ENCODE assay signal across 9 cellular contexts in genomic region chr2:197269173-197269572, GRCh38. TPM values are rescaled to one million over a fixed set of nuclear protein-coding genes. Genes with fewer than 3 reads are reported as not detected.
DNase-seq lines count a peak whose midpoint lies in the region; ATAC-seq and TF ChIP-seq lines count a peak whose summit lies in the region.
"Had no signal": no experiment of that assay in that cellular context is flagged by ENCODE, and none has a peak within 500 bp of the region (broad histone marks: within the 10 kb centered on the region; RNA-seq: fewer than 3 reads in every experiment).

No MANE protein-coding gene starts in this region.

- intact Hi-C loops in activated B cell treated with CpG ODN at 0.5 μM for 24 hours (cut with micrococcal nuclease), result loop anchor here (1.0 kb wide), 1 partner anchor 8 kb away; no protein-coding TSS in a partner anchor

- H3K27ac Mint-ChIP-seq in activated B cell treated with CpG ODN at 0.5 μM for 24 hours (peak overlapping the region; percentile 80), nephron (peak overlapping the region in 2 of 3 experiments; percentile 54 to 63)

- POLR2A ChIA-PET in activated B cell treated with CpG ODN at 0.5 μM for 24 hours (lab: Charles Lee), result interaction anchor here (1.0 to 1.4 kb wide), 2 partner anchors 11 to 24 kb away, joined by 3 read pairs; no protein-coding TSS in a partner anchor

- peaks cover 25% of the 10 kb centered on the region for H3K36me3 Mint-ChIP-seq in activated B cell treated with CpG ODN at 0.5 μM for 24 hours (ENCODE audit: low read depth)
- H3K36me3 Mint-ChIP-seq in nephron (ENCODE audit: low read depth), result no peaks in the 10 kb centered on the region

- H3K4me1 Mint-ChIP-seq in activated B cell treated with CpG ODN at 0.5 μM for 24 hours (peaks cover 95% of the 10 kb centered on the region), nephron (peaks cover 70% of the 10 kb centered on the region)

- DNase-seq in NCI-H2196 (lab: John Stamatoyannopoulos, UW; ENCODE audit: unreplicated experiment) (peak; percentile 61), NCI-H2196 treated with DMSO at 0.1 percent for 48 hours (lab: John Stamatoyannopoulos, UW; ENCODE audit: unreplicated experiment) (no peak), activated B cell treated with CpG ODN at 0.5 μM for 24 hours (no peak), kidney glomerular epithelial cell (lab: John Stamatoyannopoulos, UW) (no peak)
- DNase-seq in NK-92 treated with Interleukin-12 subunit alpha and Interleukin-12 subunit beta, amount 100 ng/mL, for 24 hours (lab: John Stamatoyannopoulos, UW), result no peak
- DNase-seq: NCI-H146 had no signal

- no peaks in the 10 kb centered on the region for H3K27me3 Mint-ChIP-seq in activated B cell treated with CpG ODN at 0.5 μM for 24 hours
- no peaks in the 10 kb centered on the region for H3K27me3 Mint-ChIP-seq in nephron (ENCODE audit: low read depth)

- H3K4me3 Mint-ChIP-seq in activated B cell treated with CpG ODN at 0.5 μM for 24 hours (peak overlapping the region; percentile 39), nephron (no peak overlapping the region)

- peak; percentile 63 for ATAC-seq in GM21786 (IDR thresholded peaks at IDR 0.05; ENCODE audit: unreplicated experiment)
- peak; percentile 33 for ATAC-seq in activated B cell treated with CpG ODN at 0.5 μM for 24 hours (ENCODE audit: low read depth)
- ATAC-seq in GM19455 (IDR thresholded peaks at IDR 0.05; ENCODE audit: unreplicated experiment), result no peak

- TF ChIP-seq CTCF in activated B cell treated with CpG ODN at 0.5 μM for 24 hours (IDR thresholded peaks at IDR 0.05), result no peak
- TF ChIP-seq CTCF in nephron (IDR thresholded peaks at IDR 0.05; ENCODE audit: unreplicated experiment in 3 of 3), result no peak

- CTCF ChIA-PET in activated B cell treated with CpG ODN at 0.5 μM for 24 hours (lab: Charles Lee), result interaction anchor here (1.4 kb wide), 1 partner anchor 77 kb away, joined by 3 read pairs; no protein-coding TSS in a partner anchor

- no peaks in the 10 kb centered on the region for H3K9me3 Mint-ChIP-seq in activated B cell treated with CpG ODN at 0.5 μM for 24 hours
- no peaks in the 10 kb centered on the region for H3K9me3 Mint-ChIP-seq in nephron

RNA-seq across cellular contexts. Expression of gene ANKRD44, which starts 41.4 kb away (rescaled TPM):
- total RNA-seq in activated B cell treated with CpG ODN at 0.5 μM for 24 hours, result 154 and 185 TPM in 2 replicates
